Comparison of ENCODE assay signal across 17 cellular contexts in genomic region chr13:106709509-106709908, GRCh38.
DNase-seq lines count a peak whose midpoint lies in the region; ATAC-seq, FAIRE-seq and TF ChIP-seq lines count a peak whose summit lies in the region.
"Had no signal": no experiment of that assay in that cellular context is flagged by ENCODE, and none has a peak within 500 bp of the region (broad histone marks: within the 10 kb centered on the region; RNA-seq: fewer than 3 reads in every experiment).

No MANE protein-coding gene starts in this region.

- DNase-seq in astrocyte of the hippocampus (ENCODE audit: low read depth, low spot score) (peak; percentile 30), esophagus squamous epithelium (lab: John Stamatoyannopoulos, UW) (no peak), left lung (no peak), substantia nigra (lab: John Stamatoyannopoulos, UW) (no peak), H54 (ENCODE audit: insufficient read length, low spot score) (no peak)
- DNase-seq in stimulated activated naive CD8-positive, alpha-beta T cell treated with anti-CD3 and anti-CD28 coated beads, Interleukin-15, Interleukin-2, amounts not matched to agents 100 U/mL and 50 U/mL, for 24 hours, result no peak
- DNase-seq: activated CD4-positive, alpha-beta T cell treated with anti-CD3 and anti-CD28 coated beads for 1 hour; activated naive CD4-positive, alpha-beta T cell treated with anti-CD3 and anti-CD28 coated beads for 36 hours; central memory CD4-positive, alpha-beta T cell; H9; hippocampal formation; NCI-H187; NCI-H446 treated with DMSO at 0.1 percent for 48 hours had no signal

- no peak for TF ChIP-seq POLR2A in esophagus squamous epithelium (IDR thresholded peaks at IDR 0.05)
- no peak for TF ChIP-seq POLR2A in H54 (IDR thresholded peaks at IDR 0.05; ENCODE audit: low read depth, low read length)

- H3K4me3 ChIP-seq in esophagus squamous epithelium (peak overlapping the region in 2 of 4 donors; percentile 8 to 36), left lung (no peak overlapping the region), skeletal muscle tissue (ENCODE audit: low read length in 3 of 3) (peak overlapping the region in 2 of 3 donors; percentile 42 to 44)

- ATAC-seq in left lung (peak; percentile 76), GM21360 (IDR thresholded peaks at IDR 0.05; ENCODE audit: unreplicated experiment) (no peak)
- no peak for ATAC-seq in stimulated activated naive CD8-positive, alpha-beta T cell treated with anti-CD3 and anti-CD28 coated beads, Interleukin-15, Interleukin-2, amounts not matched to agents 100 U/mL and 50 U/mL, for 24 hours
- ATAC-seq: natural killer cell treated with Interleukin-12 subunit alpha and Interleukin-12 subunit beta and Interleukin-15 and Interleukin-18, amount 100 ng/mL, for 72 hours had no signal

- TF ChIP-seq CTCF in esophagus squamous epithelium (IDR thresholded peaks at IDR 0.05) (no peak), left lung (IDR thresholded peaks at IDR 0.05) (no peak)

- H3K9me3 ChIP-seq in esophagus squamous epithelium (no peaks in the 10 kb centered on the region), left lung (no peaks in the 10 kb centered on the region), skeletal muscle tissue (ENCODE audit: control insufficient read depth in 3 of 3, low read length in 3 of 3) (no peaks in the 10 kb centered on the region)

- no peak for FAIRE-seq in H54 (lab: Jason Lieb, UNC)
- FAIRE-seq: urothelium cell line had no signal

- WGBS in esophagus squamous epithelium, 2 donors, result 61 to 75% methylated on average over 3 of the region's 3 CpGs

- H3K4me1 ChIP-seq in esophagus squamous epithelium (peaks cover 0 to 16% (median 0%) of the 10 kb centered on the region in 3 donors), left lung (peaks cover 0 to 4% of the 10 kb centered on the region in 2 donors), skeletal muscle tissue (ENCODE audit: control insufficient read depth in 3 of 3, insufficient read depth in 3 of 3, low read length in 3 of 3) (no peaks in the 10 kb centered on the region)

- H3K27ac ChIP-seq in esophagus squamous epithelium, result peak overlapping the region; percentile 47 to 80 (median 67)
- peak overlapping the region; percentile 49 to 66 for H3K27ac ChIP-seq in left lung
- peak overlapping the region; percentile 65 for H3K27ac ChIP-seq in skeletal muscle tissue (ENCODE audit: low read depth, low read length)
- H3K27ac ChIP-seq in substantia nigra (ENCODE audit: low read depth, low read length, poor library complexity, severe bottlenecking), result no peak overlapping the region

- H3K27me3 ChIP-seq in esophagus squamous epithelium (no peaks in the 10 kb centered on the region), left lung (no peaks in the 10 kb centered on the region), skeletal muscle tissue (ENCODE audit: control insufficient read depth in 3 of 3, insufficient read depth in 3 of 3, low read length in 3 of 3) (no peaks in the 10 kb centered on the region)

- H3K9ac ChIP-seq in skeletal muscle tissue (ENCODE audit: low read depth in 1 of 3, low read length in 3 of 3), result peak overlapping the region in 1 of 3 donors; percentile 63

- H3K36me3 ChIP-seq in esophagus squamous epithelium, result no peaks in the 10 kb centered on the region
- H3K36me3 ChIP-seq in left lung, result no peaks in the 10 kb centered on the region
- no peaks in the 10 kb centered on the region for H3K36me3 ChIP-seq in skeletal muscle tissue (ENCODE audit: control insufficient read depth in 3 of 3, insufficient read depth in 3 of 3, low read length in 3 of 3)

- intact Hi-C loops in esophagus squamous epithelium (cut with DNase I), result no loop called here
- intact Hi-C loops in left lung (cut with DNase I), result no loop called here

Comparison
In these comparisons a context has a peak if more than half of its experiments do, and no peak if none do; other contexts are left out.
1. H3K4me3 ChIP-seq: peak in skeletal muscle tissue (2 of 3); none in left lung (0 of 2).